1 cellular context compared by ENCODE assay signal in the genomic region with DNA sequence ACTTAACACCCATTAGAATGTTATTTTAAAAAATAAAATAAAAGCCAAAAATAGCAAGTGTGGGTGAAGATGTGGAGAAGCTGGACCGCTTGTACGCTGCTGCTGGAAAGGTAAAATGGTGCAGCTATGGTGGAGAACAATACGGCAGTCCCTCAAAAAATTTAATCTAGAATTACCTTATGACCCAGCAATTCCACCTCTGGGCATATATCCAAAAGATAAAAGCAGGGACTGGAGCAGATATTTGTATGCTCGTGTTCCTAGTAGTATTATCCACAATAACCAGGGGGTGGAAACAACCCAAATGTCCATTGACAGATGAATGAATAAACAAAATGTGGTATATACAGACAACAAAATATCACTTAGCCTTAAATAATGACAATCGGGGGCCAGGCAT.
TF ChIP-seq lines count a peak whose summit lies in the region.

No MANE protein-coding gene starts in this region.

TF ChIP-seq in HepG2, 621 proteins besides CTCF, POLR2A, EP300 and RAD21:
- no peak for TF ChIP-seq FOXO4 (CRISPR knock-in tag; conservative IDR thresholded peaks at IDR 0.05)
- TF ChIP-seq, protein P1, sequence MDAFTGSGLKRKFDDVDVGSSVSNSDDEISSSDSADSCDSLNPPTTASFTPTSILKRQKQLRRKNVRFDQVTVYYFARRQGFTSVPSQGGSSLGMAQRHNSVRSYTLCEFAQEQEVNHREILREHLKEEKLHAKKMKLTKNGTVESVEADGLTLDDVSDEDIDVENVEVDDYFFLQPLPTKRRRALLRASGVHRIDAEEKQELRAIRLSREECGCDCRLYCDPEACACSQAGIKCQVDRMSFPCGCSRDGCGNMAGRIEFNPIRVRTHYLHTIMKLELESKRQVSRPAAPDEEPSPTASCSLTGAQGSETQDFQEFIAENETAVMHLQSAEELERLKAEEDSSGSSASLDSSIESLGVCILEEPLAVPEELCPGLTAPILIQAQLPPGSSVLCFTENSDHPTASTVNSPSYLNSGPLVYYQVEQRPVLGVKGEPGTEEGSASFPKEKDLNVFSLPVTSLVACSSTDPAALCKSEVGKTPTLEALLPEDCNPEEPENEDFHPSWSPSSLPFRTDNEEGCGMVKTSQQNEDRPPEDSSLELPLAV (CRISPR knock-in tag; conservative IDR thresholded peaks at IDR 0.05; ENCODE audit: low read depth): no peak
- no peak for TF ChIP-seq ZNF430 (CRISPR knock-in tag; IDR thresholded peaks at IDR 0.05)
- no peak for TF ChIP-seq BRD4 (CRISPR knock-in tag; IDR thresholded peaks at IDR 0.05)
- TF ChIP-seq ZNF878 (CRISPR knock-in tag; IDR thresholded peaks at IDR 0.05): no peak
- no peak for TF ChIP-seq SP4 (CRISPR knock-in tag; IDR thresholded peaks at IDR 0.05)
- TF ChIP-seq RXRA (CRISPR knock-in tag; IDR thresholded peaks at IDR 0.05): no peak
- TF ChIP-seq, protein P2, sequence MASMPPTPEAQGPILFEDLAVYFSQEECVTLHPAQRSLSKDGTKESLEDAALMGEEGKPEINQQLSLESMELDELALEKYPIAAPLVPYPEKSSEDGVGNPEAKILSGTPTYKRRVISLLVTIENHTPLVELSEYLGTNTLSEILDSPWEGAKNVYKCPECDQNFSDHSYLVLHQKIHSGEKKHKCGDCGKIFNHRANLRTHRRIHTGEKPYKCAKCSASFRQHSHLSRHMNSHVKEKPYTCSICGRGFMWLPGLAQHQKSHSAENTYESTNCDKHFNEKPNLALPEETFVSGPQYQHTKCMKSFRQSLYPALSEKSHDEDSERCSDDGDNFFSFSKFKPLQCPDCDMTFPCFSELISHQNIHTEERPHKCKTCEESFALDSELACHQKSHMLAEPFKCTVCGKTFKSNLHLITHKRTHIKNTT (CRISPR knock-in tag; IDR thresholded peaks at IDR 0.05): no peak
- no peak for TF ChIP-seq ZNF275 (CRISPR knock-in tag; IDR thresholded peaks at IDR 0.05; ENCODE audit: borderline replicate concordance)
- TF ChIP-seq ZNF33A (CRISPR knock-in tag; IDR thresholded peaks at IDR 0.05; ENCODE audit: borderline replicate concordance): no peak
- no peak for TF ChIP-seq ZNF749 (CRISPR knock-in tag; IDR thresholded peaks at IDR 0.05; ENCODE audit: borderline replicate concordance)
- no peak for TF ChIP-seq ZFP41 (CRISPR knock-in tag; IDR thresholded peaks at IDR 0.05; ENCODE audit: borderline replicate concordance)
- TF ChIP-seq ZNF572 (CRISPR knock-in tag; IDR thresholded peaks at IDR 0.05): no peak
- TF ChIP-seq KMT2B (CRISPR knock-in tag; IDR thresholded peaks at IDR 0.05): no peak
